ENCODE assay signal across 17 cellular contexts in genomic region chr9:87184956-87185642, GRCh38.
DNase-seq lines count a peak whose midpoint lies in the region; ATAC-seq, FAIRE-seq and TF ChIP-seq lines count a peak whose summit lies in the region.
"Had no signal": no experiment of that assay in that cellular context is flagged by ENCODE, and none has a peak within 500 bp of the region (broad histone marks: within the 10 kb centered on the region; RNA-seq: fewer than 3 reads in every experiment).

No MANE protein-coding gene starts in this region.

- POLR2A ChIA-PET in HepG2 (lab: Yijun Ruan, JAX), result no interaction called here

- 11% methylated on average over 6 of the region's 6 CpGs for WGBS in HepG2 (ENCODE audit: low lambda C conversion rate)

- peaks cover 6% of the 10 kb centered on the region; the same call in 1 of the 2 replicates for H3K9me2 ChIP-seq in GM23338 (ENCODE audit: insufficient read depth)

- H4K20me1 ChIP-seq in GM23338 (replicated peaks; ENCODE audit: insufficient read depth) (no peaks in the 10 kb centered on the region), HepG2 (ENCODE audit: insufficient read depth, low read length) (no peaks in the 10 kb centered on the region)

- in situ Hi-C loops in HepG2 (cut with HindIII; ENCODE audit: extremely low pct_ligation_motif_present, low pct_unique_long_range_greater_than_20kb), result no loop called here

- no TSS peak for BruUV-seq in HepG2 (replicated peaks; lab: Mats Ljungman, UMichigan)

- H3K4me1 Mint-ChIP-seq in GM23338, result peaks cover 12% of the 10 kb centered on the region; the same call in 2 of the 3 replicates

- CTCF ChIA-PET in HepG2 (lab: Yijun Ruan, JAX; ENCODE audit: low intra/inter-chr PET ratio, low total read pairs), result no interaction called here

- H3K9me3 ChIP-seq in HepG2 (ENCODE audit: low read length), result no peaks in the 10 kb centered on the region
- H3K9me3 ChIP-seq: sigmoid colon had no signal

- DNase-seq in GM23338 (ENCODE audit: low spot score) (no peak), amniotic epithelial cell (ENCODE audit: low read depth) (peak; percentile 90), iris pigment epithelial cell (ENCODE audit: low read depth) (peak; percentile 58), NCI-H82 (lab: John Stamatoyannopoulos, UW) (no peak), NAMALWA (ENCODE audit: low spot score) (no peak), HepG2 (ENCODE audit: low spot score) (no peak), amniotic stem cell (lab: John Stamatoyannopoulos, UW) (no peak)
- DNase-seq: DMS 273 treated with DMSO at 0.1 percent for 48 hours; foreskin keratinocyte; left colon; NCI-H187 treated with DMSO at 0.1 percent for 48 hours; NCI-H510A; SIG-M5; sigmoid colon; stimulated activated CD4-positive, alpha-beta T cell treated with anti-CD3 and anti-CD28 coated beads, Interleukin-2, amount 100 ng/mL, for 48 hours had no signal

- H3F3A ChIP-seq in GM23338 (replicated peaks; ENCODE audit: low read depth), result no peaks in the 10 kb centered on the region

- H3K4me3 ChIP-seq in GM23338, result no peak overlapping the region
- H3K4me3 ChIP-seq in HepG2 (replicated peaks in 1 of 3; ENCODE audit: insufficient read depth in 1 of 3, low read depth in 2 of 3, low read length in 3 of 3), result no peak overlapping the region
- H3K4me3 ChIP-seq: sigmoid colon had no signal

- TF ChIP-seq RAD21 in HepG2 (CRISPR knock-in tag; IDR thresholded peaks at IDR 0.05), result no peak

- no peak overlapping the region for H3K4me3 Mint-ChIP-seq in GM23338

- ATAC-seq in GM23338, result no peak
- no peak for ATAC-seq in HepG2
- ATAC-seq: foreskin keratinocyte, left colon had no signal

- no peak for FAIRE-seq in HepG2 (lab: Jason Lieb, UNC)
- FAIRE-seq: endometrium had no signal

- no peak overlapping the region; the same call in 1 of the 2 replicates for H3K27ac Mint-ChIP-seq in GM23338

- H2AFZ ChIP-seq in GM23338 (peak overlapping the region; percentile 66; the same call in 1 of the 2 replicates), HepG2 (ENCODE audit: low read length) (no peak overlapping the region)

- intact Hi-C loops in HepG2 (cut with micrococcal nuclease; ENCODE audit: unreplicated experiment), result no loop called here

- TF ChIP-seq POLR2A in HepG2 (IDR thresholded peaks at IDR 0.05; ENCODE audit: insufficient read depth in 1 of 2, low read depth in 2 of 2, low read length in 2 of 2), result no peak

- peaks cover 10% of the 10 kb centered on the region for H3K4me1 ChIP-seq in GM23338 (ENCODE audit: insufficient read depth)
- no peaks in the 10 kb centered on the region for H3K4me1 ChIP-seq in HepG2 (ENCODE audit: insufficient read depth, low read length)
- H3K4me1 ChIP-seq: sigmoid colon had no signal

- TF ChIP-seq CTCF in GM23338 (conservative IDR thresholded peaks at IDR 0.05; ENCODE audit: low read depth in 2 of 2) (no peak), HepG2 (CRISPR knock-in tag; IDR thresholded peaks at IDR 0.05) (no peak)

- TF ChIP-seq EP300 in HepG2 (IDR thresholded peaks at IDR 0.05; ENCODE audit: low read depth in 2 of 2, low read length in 2 of 2) (no peak), HepG2 (CRISPR knock-in tag; IDR thresholded peaks at IDR 0.05; ENCODE audit: borderline replicate concordance) (no peak)

- H3K9me3 Mint-ChIP-seq in GM23338, result 0 out of 3 replicates have a peak, but pooled peaks cover 4% of the 10 kb centered on the region

- no peak overlapping the region for H3K4me2 ChIP-seq in GM23338
- no peak overlapping the region for H3K4me2 ChIP-seq in HepG2 (ENCODE audit: low read depth, low read length)

- H3K36me3 Mint-ChIP-seq in GM23338 (ENCODE audit: low read depth), result no peaks in the 10 kb centered on the region

- H3K27me3 Mint-ChIP-seq in GM23338 (ENCODE audit: insufficient read depth, low read depth, poor library complexity), result no peaks in the 10 kb centered on the region

- no peaks in the 10 kb centered on the region for H3K27me3 ChIP-seq in GM23338 (ENCODE audit: insufficient read depth)
- H3K27me3 ChIP-seq in HepG2 (ENCODE audit: control insufficient read depth in 1 of 2, insufficient read depth in 2 of 2, low read length in 2 of 2), result peaks cover 0 to 15% of the 10 kb centered on the region in 2 experiments; a peak in 1 of 5 replicates
- H3K27me3 ChIP-seq: foreskin keratinocyte, sigmoid colon had no signal

- no peak overlapping the region for H3K9ac ChIP-seq in HepG2 (ENCODE audit: insufficient read depth, low read depth, low read length)

- H3K27ac ChIP-seq in GM23338 (ENCODE audit: low read depth), result no peak overlapping the region
- no peak overlapping the region for H3K27ac ChIP-seq in HepG2 (ENCODE audit: extremely low read length, insufficient read depth, low read length)
- H3K27ac ChIP-seq: C4-2B, foreskin keratinocyte, sigmoid colon had no signal

- H3K36me3 ChIP-seq in GM23338 (ENCODE audit: insufficient read depth) (no peaks in the 10 kb centered on the region), HepG2 (replicated peaks in 1 of 2; ENCODE audit: control insufficient read depth in 1 of 2, insufficient read depth in 2 of 2, low read length in 2 of 2) (no peaks in the 10 kb centered on the region)
- H3K36me3 ChIP-seq: sigmoid colon had no signal

- no peaks in the 10 kb centered on the region for H3K79me2 ChIP-seq in GM23338 (replicated peaks; ENCODE audit: insufficient read depth)
- no peaks in the 10 kb centered on the region for H3K79me2 ChIP-seq in HepG2 (ENCODE audit: insufficient read depth, low read length)

TF ChIP-seq in GM23338, 12 proteins besides CTCF, POLR2A, EP300 and RAD21 (continues in another document):
- TF ChIP-seq ETS1 (IDR thresholded peaks at IDR 0.05), result no peak

TF ChIP-seq in HepG2, 621 proteins besides CTCF, POLR2A, EP300 and RAD21:
- TF ChIP-seq MXI1 (IDR thresholded peaks at IDR 0.05; ENCODE audit: borderline replicate concordance, low read depth, low read length) (no peak), PHF20 (CRISPR knock-in tag; IDR thresholded peaks at IDR 0.05) (no peak), PAF1 (CRISPR knock-in tag; IDR thresholded peaks at IDR 0.05) (no peak), PPARG (CRISPR knock-in tag; conservative IDR thresholded peaks at IDR 0.05) (no peak), FOXJ3 (CRISPR knock-in tag; IDR thresholded peaks at IDR 0.05; ENCODE audit: borderline replicate concordance) (no peak), ZNF772 (CRISPR knock-in tag; IDR thresholded peaks at IDR 0.05) (no peak), NR2F2 (IDR thresholded peaks at IDR 0.05; ENCODE audit: borderline replicate concordance, low read depth) (no peak), ZNF773 (CRISPR knock-in tag; IDR thresholded peaks at IDR 0.05; ENCODE audit: borderline replicate concordance) (no peak), REPIN1 (CRISPR knock-in tag; IDR thresholded peaks at IDR 0.05; ENCODE audit: borderline replicate concordance, low read depth) (no peak), CBFB (CRISPR knock-in tag; IDR thresholded peaks at IDR 0.05) (no peak), ZNF335 (CRISPR knock-in tag; IDR thresholded peaks at IDR 0.05) (no peak), ZNF512 (CRISPR knock-in tag; IDR thresholded peaks at IDR 0.05) (no peak), ZNF484 (CRISPR knock-in tag; IDR thresholded peaks at IDR 0.05; ENCODE audit: borderline replicate concordance, low read depth) (no peak), ZKSCAN1 (IDR thresholded peaks at IDR 0.05; ENCODE audit: low read length) (no peak), MED1 (CRISPR knock-in tag; IDR thresholded peaks at IDR 0.05) (no peak), ZNF260 (CRISPR knock-in tag; IDR thresholded peaks at IDR 0.05; ENCODE audit: borderline replicate concordance, low read depth) (no peak), EED (CRISPR knock-in tag; IDR thresholded peaks at IDR 0.05) (no peak), ZNF598 (CRISPR knock-in tag; IDR thresholded peaks at IDR 0.05; ENCODE audit: borderline replicate concordance) (no peak), CERS6 (CRISPR knock-in tag; IDR thresholded peaks at IDR 0.05) (no peak)

Comparison
In these comparisons a context has a peak if more than half of its experiments do, and no peak if none do; other contexts are left out.
1. DNase-seq: peak in amniotic epithelial cell (single experiment) and iris pigment epithelial cell (single experiment); none in GM23338 (single experiment), NCI-H82 (single experiment), NAMALWA (single experiment), HepG2 (single experiment) and amniotic stem cell (single experiment).